7 cellular contexts compared by ENCODE assay signal in the genomic region with DNA sequence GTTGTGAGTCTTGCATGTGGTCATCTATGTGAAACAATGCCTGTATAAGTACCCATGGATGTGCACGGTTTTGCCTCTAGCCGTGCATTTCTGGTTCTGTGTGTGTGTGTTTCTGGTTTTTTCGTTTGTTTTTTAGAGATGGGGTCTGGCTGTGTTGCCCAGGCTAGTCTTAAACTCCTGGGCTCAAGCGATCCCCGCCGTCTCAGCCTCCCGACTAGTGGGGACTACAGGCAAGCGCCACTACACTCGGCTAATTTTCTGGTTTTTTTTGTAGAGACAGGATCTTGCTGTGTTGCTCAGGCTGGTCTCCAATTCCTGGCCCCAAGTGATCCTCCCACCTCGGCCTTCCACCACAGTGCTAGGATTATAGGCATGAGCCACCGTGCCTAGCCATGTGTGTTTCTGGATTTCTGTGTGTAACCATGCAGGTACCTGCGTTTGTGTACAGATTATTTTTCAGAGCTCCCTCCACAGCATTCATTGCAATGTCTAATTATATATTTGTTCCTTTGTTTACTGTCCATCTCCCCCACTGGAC. TPM values are rescaled to one million over a fixed set of nuclear protein-coding genes. Genes with fewer than 3 reads are reported as not detected.
A peak's percentile ranks its signal among the peaks of the same experiment; 100 is the strongest.
DNase-seq lines count a peak whose midpoint lies in the region; ATAC-seq and TF ChIP-seq lines count a peak whose summit lies in the region.
"Had no signal": no experiment of that assay in that cellular context is flagged by ENCODE, and none has a peak within 500 bp of the region (broad histone marks: within the 10 kb centered on the region; RNA-seq: fewer than 3 reads in every experiment).

No MANE protein-coding gene starts in this region.

- no peak for DNase-seq in GM23248
- no peak for DNase-seq in neural progenitor cell (ENCODE audit: low spot score)
- DNase-seq: gastrocnemius medialis had no signal

- WGBS in GM23248 (ENCODE audit: low coverage in 1 of 2, low lambda C conversion rate in 2 of 2, missing lambda C conversion rate in 2 of 2), 2 experiments, result 93 to 97% methylated on average over 12 of the region's 12 CpGs

- H3K9me3 ChIP-seq in GM23248 (ENCODE audit: low read depth), result no peaks in the 10 kb centered on the region
- no peaks in the 10 kb centered on the region for H3K9me3 ChIP-seq in neural progenitor cell (ENCODE audit: low read depth)
- H3K9me3 ChIP-seq: gastrocnemius medialis had no signal

- in situ Hi-C loops in GM23248 (cut with MboI), result no loop called here

- H3K36me3 ChIP-seq in GM23248 (ENCODE audit: low read depth), result no peaks in the 10 kb centered on the region
- no peaks in the 10 kb centered on the region for H3K36me3 ChIP-seq in neural progenitor cell
- H3K36me3 ChIP-seq: gastrocnemius medialis had no signal

- H3K36me3 Mint-ChIP-seq in activated naive CD8-positive, alpha-beta T cell, result peaks cover 2% of the 10 kb centered on the region
- H3K36me3 Mint-ChIP-seq in neural progenitor cell, result no peaks in the 10 kb centered on the region

- peak overlapping the region; percentile 89 for H3K4me3 Mint-ChIP-seq in activated naive CD8-positive, alpha-beta T cell
- H3K4me3 Mint-ChIP-seq in neural progenitor cell, result peak overlapping the region; percentile 85

- H3K27ac ChIP-seq in GM23248 (peak overlapping the region; percentile 94), neural progenitor cell (no peak overlapping the region)

- H3F3A ChIP-seq in GM23248 (ENCODE audit: insufficient read depth) (peaks cover 25% of the 10 kb centered on the region; the same call in 1 of the 2 replicates), neural progenitor cell (ENCODE audit: low read depth) (peaks cover 32% of the 10 kb centered on the region)

- H2AFZ ChIP-seq in GM23248, result no peak overlapping the region
- no peak overlapping the region for H2AFZ ChIP-seq in neural progenitor cell (replicated peaks)

- peak overlapping the region; percentile 81 for H3K4me2 ChIP-seq in GM23248 (ENCODE audit: unreplicated experiment)
- no peak overlapping the region for H3K4me2 ChIP-seq in neural progenitor cell

- no peaks in the 10 kb centered on the region for H3K9me3 Mint-ChIP-seq in activated naive CD8-positive, alpha-beta T cell (ENCODE audit: low read depth)
- H3K9me3 Mint-ChIP-seq in neural progenitor cell, result peaks cover 2% of the 10 kb centered on the region

- no peaks in the 10 kb centered on the region for H3K27me3 Mint-ChIP-seq in activated naive CD8-positive, alpha-beta T cell
- H3K27me3 Mint-ChIP-seq in neural progenitor cell (ENCODE audit: insufficient read depth, low read depth), result peaks cover 26% of the 10 kb centered on the region

- H3K4me3 ChIP-seq in GM23248, result no peak overlapping the region
- no peak overlapping the region for H3K4me3 ChIP-seq in neural progenitor cell

- no peaks in the 10 kb centered on the region for H3K9me2 ChIP-seq in GM23248 (ENCODE audit: insufficient read depth)

- peaks cover 16% of the 10 kb centered on the region for H3K4me1 ChIP-seq in GM23248 (ENCODE audit: insufficient read depth)
- H3K4me1 ChIP-seq in neural progenitor cell, result peaks cover 4% of the 10 kb centered on the region

- H4K20me1 ChIP-seq in GM23248 (ENCODE audit: insufficient read depth) (no peaks in the 10 kb centered on the region), neural progenitor cell (ENCODE audit: low read depth) (no peaks in the 10 kb centered on the region)

- ATAC-seq in GM21723 (IDR thresholded peaks at IDR 0.05; ENCODE audit: unreplicated experiment) (no peak), HG03175 (IDR thresholded peaks at IDR 0.05; ENCODE audit: unreplicated experiment) (no peak), GM18873 (IDR thresholded peaks at IDR 0.05; ENCODE audit: low FRiP score, unreplicated experiment) (no peak)
- ATAC-seq: gastrocnemius medialis had no signal

- H3K79me2 ChIP-seq in GM23248 (ENCODE audit: insufficient read depth) (no peaks in the 10 kb centered on the region), neural progenitor cell (ENCODE audit: low read depth) (no peaks in the 10 kb centered on the region)

- TF ChIP-seq CTCF in neural progenitor cell (IDR thresholded peaks at IDR 0.05), result no peak

- peaks cover 53% of the 10 kb centered on the region for H3K4me1 Mint-ChIP-seq in activated naive CD8-positive, alpha-beta T cell (ENCODE audit: low read depth)
- peaks cover 49% of the 10 kb centered on the region for H3K4me1 Mint-ChIP-seq in neural progenitor cell

- peak overlapping the region; percentile 83 for H3K27ac Mint-ChIP-seq in activated naive CD8-positive, alpha-beta T cell
- H3K27ac Mint-ChIP-seq in neural progenitor cell, result peak overlapping the region; percentile 91

- H3K27me3 ChIP-seq in GM23248 (replicated peaks; ENCODE audit: insufficient read depth), result no peaks in the 10 kb centered on the region
- H3K27me3 ChIP-seq in neural progenitor cell, result peaks cover 31% of the 10 kb centered on the region
- H3K27me3 ChIP-seq: gastrocnemius medialis had no signal

- H3K9ac ChIP-seq in GM23248 (peak overlapping the region; percentile 99; the same call in 1 of the 2 replicates), neural progenitor cell (no peak overlapping the region)

RNA-seq across cellular contexts. Expression of gene FOSB, which starts 15.9 kb away (rescaled TPM):
- 11.9 and 16.1 TPM in 2 replicates for total RNA-seq in GM23248 (2014; rRNA removed; shearing (Covaris generic))
- polyA plus RNA-seq in GM23248 (2016; fragmentation: Nextera tagmentation; extraction: Ambion mirVana), result 4.8 and 8.3 TPM in 2 replicates
- total RNA-seq in neural progenitor cell (ENCODE audit: low replicate concordance), result 2.3 and 5.4 TPM in 2 replicates

RNA-seq across cellular contexts. Expression of gene ERCC1, which starts 28.2 kb away (rescaled TPM):
- 63.0 and 79.8 TPM in 2 replicates for total RNA-seq in GM23248 (2014; rRNA removed; shearing (Covaris generic))
- 89.0 and 90.9 TPM in 2 replicates for polyA plus RNA-seq in GM23248 (2016; fragmentation: Nextera tagmentation; extraction: Ambion mirVana)
- total RNA-seq in neural progenitor cell (ENCODE audit: low replicate concordance), result 46.0 and 74.5 TPM in 2 replicates

RNA-seq across cellular contexts. Expression of gene RTN2, which starts 44.9 kb away (rescaled TPM):
- total RNA-seq in GM23248 (2014; rRNA removed; shearing (Covaris generic)), result 14.8 and 19.6 TPM in 2 replicates
- polyA plus RNA-seq in GM23248 (2016; fragmentation: Nextera tagmentation; extraction: Ambion mirVana), result 7.8 and 8.2 TPM in 2 replicates
- total RNA-seq in neural progenitor cell (ENCODE audit: low replicate concordance), result 4.8 and 10.4 TPM in 2 replicates

RNA-seq across cellular contexts. Expression of gene POLR1G, which starts 45.5 kb away (rescaled TPM):
- 3.9 and 8.8 TPM in 2 replicates for total RNA-seq in GM23248 (2014; rRNA removed; shearing (Covaris generic))
- 7.2 and 10.8 TPM in 2 replicates for polyA plus RNA-seq in GM23248 (2016; fragmentation: Nextera tagmentation; extraction: Ambion mirVana)
- total RNA-seq in neural progenitor cell (ENCODE audit: low replicate concordance), result 5.5 and 6.8 TPM in 2 replicates

RNA-seq across cellular contexts. Expression of gene PPM1N, which starts 46.3 kb away (rescaled TPM):
- 0.32 TPM in 1 of 2 replicates, not detected in the other for total RNA-seq in GM23248 (2014; rRNA removed; shearing (Covaris generic))
- polyA plus RNA-seq in GM23248 (2016; fragmentation: Nextera tagmentation; extraction: Ambion mirVana), result 0.33 and 0.63 TPM in 2 replicates
- 2.4 and 3.6 TPM in 2 replicates for total RNA-seq in neural progenitor cell (ENCODE audit: low replicate concordance)
